ENCODE assay signal across 14 cellular contexts in genomic region chr12:96495841-96496545, GRCh38. TPM values are rescaled to one million over a fixed set of nuclear protein-coding genes. Genes with fewer than 3 reads are reported as not detected.
DNase-seq lines count a peak whose midpoint lies in the region; ATAC-seq and TF ChIP-seq lines count a peak whose summit lies in the region.
"Had no signal": no experiment of that assay in that cellular context is flagged by ENCODE, and none has a peak within 500 bp of the region (broad histone marks: within the 10 kb centered on the region; RNA-seq: fewer than 3 reads in every experiment).

No MANE protein-coding gene starts in this region.

- no peaks in the 10 kb centered on the region for H3K9me3 ChIP-seq in osteoblast (ENCODE audit: low read depth, low read length)
- H3K9me3 ChIP-seq: psoas muscle had no signal

- peaks cover 8% of the 10 kb centered on the region for H3K4me1 ChIP-seq in osteoblast (ENCODE audit: insufficient read depth, low read length)

- peak overlapping the region; percentile 31 for H3K4me3 Mint-ChIP-seq in activated CD4-positive, alpha-beta memory T cell treated with anti-CD3 and anti-CD28 coated beads, Interleukin-2, amount 10 ng/mL, durations not matched to agents 7 days and 5 days
- no peak overlapping the region for H3K4me3 Mint-ChIP-seq in activated CD4-positive, alpha-beta memory T cell treated with anti-CD3 and anti-CD28 coated beads for 36 hours
- H3K4me3 Mint-ChIP-seq: activated CD4-positive, alpha-beta T cell treated with anti-CD3 and anti-CD28 coated beads, Interleukin-2, amount 10 ng/mL, durations not matched to agents 24 days and 14 days had no signal

- H3K9me3 Mint-ChIP-seq in activated CD4-positive, alpha-beta memory T cell treated with anti-CD3 and anti-CD28 coated beads, Interleukin-2, amount 10 ng/mL, durations not matched to agents 7 days and 5 days, result peaks cover 5% of the 10 kb centered on the region
- H3K9me3 Mint-ChIP-seq in activated CD4-positive, alpha-beta memory T cell treated with anti-CD3 and anti-CD28 coated beads for 36 hours, result no peaks in the 10 kb centered on the region

- no peak overlapping the region for H3K27ac Mint-ChIP-seq in activated CD4-positive, alpha-beta memory T cell treated with anti-CD3 and anti-CD28 coated beads, Interleukin-2, amount 10 ng/mL, durations not matched to agents 7 days and 5 days
- H3K27ac Mint-ChIP-seq in activated CD4-positive, alpha-beta memory T cell treated with anti-CD3 and anti-CD28 coated beads for 36 hours, result no peak overlapping the region
- H3K27ac Mint-ChIP-seq: activated CD4-positive, alpha-beta T cell treated with anti-CD3 and anti-CD28 coated beads, Interleukin-2, amount 10 ng/mL, durations not matched to agents 24 days and 14 days had no signal

- no peak for TF ChIP-seq CTCF in osteoblast (IDR thresholded peaks at IDR 0.05; ENCODE audit: extremely low read depth, low read depth, low read length)

- intact Hi-C loops in activated CD4-positive, alpha-beta memory T cell treated with anti-CD3 and anti-CD28 coated beads for 36 hours (cut with micrococcal nuclease), result no loop called here

- peaks cover 37% of the 10 kb centered on the region for H3K4me1 Mint-ChIP-seq in activated CD4-positive, alpha-beta memory T cell treated with anti-CD3 and anti-CD28 coated beads, Interleukin-2, amount 10 ng/mL, durations not matched to agents 7 days and 5 days
- H3K4me1 Mint-ChIP-seq in activated CD4-positive, alpha-beta memory T cell treated with anti-CD3 and anti-CD28 coated beads for 36 hours (ENCODE audit: low read depth), result peaks cover 19% of the 10 kb centered on the region

- H3K27me3 Mint-ChIP-seq in activated CD4-positive, alpha-beta memory T cell treated with anti-CD3 and anti-CD28 coated beads, Interleukin-2, amount 10 ng/mL, durations not matched to agents 7 days and 5 days, result peaks cover 5% of the 10 kb centered on the region
- no peaks in the 10 kb centered on the region for H3K27me3 Mint-ChIP-seq in activated CD4-positive, alpha-beta memory T cell treated with anti-CD3 and anti-CD28 coated beads for 36 hours

- peak overlapping the region; percentile 37 for H2AFZ ChIP-seq in osteoblast (ENCODE audit: low read length)
- H2AFZ ChIP-seq: PC-9 had no signal

- H3K4me2 ChIP-seq in osteoblast (ENCODE audit: insufficient read depth, low read length), result no peak overlapping the region
- H3K4me2 ChIP-seq: PC-9 had no signal

- CTCF ChIA-PET in activated CD4-positive, alpha-beta memory T cell treated with anti-CD3 and anti-CD28 coated beads, Interleukin-2, amount 10 ng/mL, durations not matched to agents 7 days and 5 days (lab: Charles Lee), result interaction anchor here (0.6 to 1.0 kb wide), 2 partner anchors 9 to 281 kb away, joined by 3 to 4 read pairs; no protein-coding TSS in a partner anchor
- CTCF ChIA-PET in activated CD4-positive, alpha-beta memory T cell treated with anti-CD3 and anti-CD28 coated beads for 36 hours (lab: Charles Lee), result interaction anchor here (0.8 to 1.5 kb wide), 3 partner anchors 20 to 281 kb away, joined by 3 to 4 read pairs (median 3); no protein-coding TSS in a partner anchor

- H3K27ac ChIP-seq in osteoblast (ENCODE audit: low read depth, low read length), result no peak overlapping the region
- H3K27ac ChIP-seq: brain microvascular endothelial cell, PC-9, psoas muscle had no signal

- ATAC-seq in GM21529 (IDR thresholded peaks at IDR 0.05; ENCODE audit: unreplicated experiment) (peak; percentile 65), HG03565 (IDR thresholded peaks at IDR 0.05; ENCODE audit: unreplicated experiment) (peak; percentile 62)
- ATAC-seq: psoas muscle had no signal

- no peaks in the 10 kb centered on the region for H3K79me2 ChIP-seq in osteoblast (ENCODE audit: insufficient read depth, low read length)

- POLR2A ChIA-PET in activated CD4-positive, alpha-beta memory T cell treated with anti-CD3 and anti-CD28 coated beads, Interleukin-2, amount 10 ng/mL, durations not matched to agents 7 days and 5 days (lab: Charles Lee), result interaction anchor here (3.0 kb wide), 1 partner anchor 95 kb away, joined by 21 read pairs; the partner anchor contains the start of gene CDK17
- POLR2A ChIA-PET in activated CD4-positive, alpha-beta memory T cell treated with anti-CD3 and anti-CD28 coated beads for 36 hours (lab: Charles Lee), result no interaction called here

- H3K27me3 ChIP-seq in osteoblast (ENCODE audit: insufficient read depth, low read length), result no peaks in the 10 kb centered on the region
- H3K27me3 ChIP-seq: brain microvascular endothelial cell had no signal

- H3K4me3 ChIP-seq in osteoblast (ENCODE audit: insufficient read depth, low read length), result no peak overlapping the region
- H3K4me3 ChIP-seq: PC-9, psoas muscle had no signal

- no peaks in the 10 kb centered on the region for H4K20me1 ChIP-seq in osteoblast (ENCODE audit: insufficient read depth, low read length)

- no peak for DNase-seq in activated CD4-positive, alpha-beta memory T cell treated with anti-CD3 and anti-CD28 coated beads, Interleukin-2, amount 10 ng/mL, durations not matched to agents 7 days and 5 days
- DNase-seq in activated CD4-positive, alpha-beta memory T cell treated with anti-CD3 and anti-CD28 coated beads for 36 hours, result no peak
- DNase-seq in osteoblast (ENCODE audit: insufficient read length, low spot score, missing footprints) (no peak), DMS79 (lab: John Stamatoyannopoulos, UW) (no peak), NCI-H1092 (lab: John Stamatoyannopoulos, UW) (no peak), NCI-H345 (lab: John Stamatoyannopoulos, UW) (no peak)
- DNase-seq: activated CD4-positive, alpha-beta T cell treated with anti-CD3 and anti-CD28 coated beads, Interleukin-2, amount 10 ng/mL, durations not matched to agents 24 days and 14 days; activated effector memory CD4-positive, alpha-beta T cell treated with Interleukin-2 at 50 U/mL for 16 hours; brain microvascular endothelial cell; NCI-H1048; PC-9; psoas muscle had no signal

- peaks cover 13% of the 10 kb centered on the region for H3K36me3 Mint-ChIP-seq in activated CD4-positive, alpha-beta memory T cell treated with anti-CD3 and anti-CD28 coated beads, Interleukin-2, amount 10 ng/mL, durations not matched to agents 7 days and 5 days (ENCODE audit: low read depth)
- H3K36me3 Mint-ChIP-seq in activated CD4-positive, alpha-beta memory T cell treated with anti-CD3 and anti-CD28 coated beads for 36 hours, result no peaks in the 10 kb centered on the region

- H3K36me3 ChIP-seq in osteoblast (ENCODE audit: insufficient read depth, low read length), result no peaks in the 10 kb centered on the region
- H3K36me3 ChIP-seq: brain microvascular endothelial cell had no signal

RNA-seq across cellular contexts. Expression of gene CFAP54, which starts 6.6 kb away (rescaled TPM):
- total RNA-seq in activated CD4-positive, alpha-beta memory T cell treated with anti-CD3 and anti-CD28 coated beads, Interleukin-2, amount 10 ng/mL, durations not matched to agents 7 days and 5 days, result under 1 TPM; 0.55 to 0.75 TPM
- total RNA-seq in activated CD4-positive, alpha-beta memory T cell treated with anti-CD3 and anti-CD28 coated beads for 36 hours, result under 1 TPM; 0.31 to 0.33 TPM
- total RNA-seq in osteoblast, result 2.2 and 3.2 TPM in 2 replicates
